10 cellular contexts compared by ENCODE assay signal in the genomic region with DNA sequence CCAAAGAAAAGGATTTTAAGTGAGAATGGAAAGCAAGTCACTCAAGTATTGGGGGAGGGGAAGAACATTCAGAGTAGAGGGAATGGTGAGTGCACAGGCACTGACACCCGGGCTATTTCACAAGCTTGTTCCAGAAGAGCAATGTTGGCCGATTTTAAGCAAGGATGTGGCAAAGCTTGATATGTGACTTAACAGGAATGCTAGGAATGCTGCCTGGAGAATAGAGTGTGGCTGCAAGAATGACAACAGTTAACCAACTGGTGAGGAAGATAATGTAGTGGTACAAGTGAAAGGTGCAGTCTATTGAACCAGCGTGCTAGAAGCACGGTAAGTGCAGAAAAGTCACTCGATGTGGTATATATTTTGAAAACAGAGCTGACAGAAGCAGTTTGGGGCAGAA. TPM values are rescaled to one million over a fixed set of nuclear protein-coding genes. Genes with fewer than 3 reads are reported as not detected.
DNase-seq lines count a peak whose midpoint lies in the region; ATAC-seq and FAIRE-seq lines count a peak whose summit lies in the region.
"Had no signal": no experiment of that assay in that cellular context is flagged by ENCODE, and none has a peak within 500 bp of the region (broad histone marks: within the 10 kb centered on the region; RNA-seq: fewer than 3 reads in every experiment).

No MANE protein-coding gene starts in this region.

- peak overlapping the region; percentile 23 for H3K27ac ChIP-seq in ectodermal cell (ENCODE audit: insufficient read depth, low read depth, low read length, poor library complexity, severe bottlenecking)

- no peak overlapping the region for H3K4me3 ChIP-seq in ectodermal cell (ENCODE audit: insufficient read depth, low read depth, low read length)

- 33 to 44% methylated on average over 5 of the region's 5 CpGs for WGBS in ectodermal cell, 2 experiments

- DNase-seq in ACHN (peak; percentile 96), HuH-7 (ENCODE audit: low spot score) (peak; percentile 45), left kidney (ENCODE audit: low read depth, low spot score) (peak; percentile 59), frontal cortex (ENCODE audit: low spot score in 2 of 2) (no peak), NCI-H526 (lab: John Stamatoyannopoulos, UW) (no peak)
- DNase-seq in activated CD4-positive, CD25-positive, alpha-beta regulatory T cell (lab: John Stamatoyannopoulos, UW) = no peak
- DNase-seq: activated CD8-positive, alpha-beta memory T cell treated with anti-CD3 and anti-CD28 coated beads, Interleukin-2, amount 10 ng/mL, durations not matched to agents 7 days and 5 days; CD4-positive, CD25-positive, alpha-beta regulatory T cell had no signal

- no peaks in the 10 kb centered on the region for H3K9me3 ChIP-seq in ectodermal cell (ENCODE audit: control insufficient read depth, low read length)

- FAIRE-seq in frontal cortex (lab: Jason Lieb, UNC) = no peak

- no peaks in the 10 kb centered on the region for H3K27me3 ChIP-seq in ectodermal cell (ENCODE audit: control insufficient read depth, insufficient read depth, low read length, poor library complexity, severe bottlenecking)

- H3K4me1 ChIP-seq in ectodermal cell (ENCODE audit: control insufficient read depth, insufficient read depth, low read length) = peaks cover 13% of the 10 kb centered on the region

- no peak for ATAC-seq in HG03097 (IDR thresholded peaks at IDR 0.05; ENCODE audit: low FRiP score, unreplicated experiment)
- ATAC-seq: activated CD8-positive, alpha-beta memory T cell treated with anti-CD3 and anti-CD28 coated beads, Interleukin-2, amount 10 ng/mL, durations not matched to agents 7 days and 5 days had no signal

- in situ Hi-C loops in ACHN (cut with HindIII; ENCODE audit: low pct_ligation_motif_present, low pct_unique_long_range_greater_than_20kb, low sequenced_read_pairs) = no loop called here

- H3K36me3 ChIP-seq in ectodermal cell (ENCODE audit: control insufficient read depth, insufficient read depth, low read length) = no peaks in the 10 kb centered on the region

RNA-seq across cellular contexts. Expression of a gene that starts 6.2 kb away (rescaled TPM):
- 26.9 TPM for polyA plus RNA-seq in ectodermal cell (2013, experiment 1 of 4)
- polyA plus RNA-seq in ectodermal cell (2013, experiment 2 of 4) = 24.1 TPM
- 31.4 TPM for polyA plus RNA-seq in ectodermal cell (2013, experiment 3 of 4)
- 35.3 TPM for polyA plus RNA-seq in ectodermal cell (2013, experiment 4 of 4)
- 2.9 TPM for total RNA-seq in frontal cortex
- total RNA-seq: CD4-positive, CD25-positive, alpha-beta regulatory T cell had no signal

Comparison
In these comparisons a context has a peak if more than half of its experiments do, and no peak if none do; other contexts are left out.
1. DNase-seq: peak in ACHN (single experiment), HuH-7 (single experiment) and left kidney (single experiment); none in frontal cortex (0 of 2), NCI-H526 (0 of 2) and activated CD4-positive, CD25-positive, alpha-beta regulatory T cell (0 of 4).